ENCODE assay signal across 17 cellular contexts in genomic region chr6:152164957-152165356, GRCh38.
"Had no signal": no experiment of that assay in that cellular context is flagged by ENCODE, and none has a peak within 500 bp of the region (broad histone marks: within the 10 kb centered on the region; RNA-seq: fewer than 3 reads in every experiment).

No MANE protein-coding gene starts in this region.

- H3K27me3 ChIP-seq: esophagus muscularis mucosa, gastroesophageal sphincter, neutrophil, tibial artery, upper lobe of left lung, uterus had no signal

- H3K27me3 Mint-ChIP-seq: effector memory CD8-positive, alpha-beta T cell; naive thymus-derived CD8-positive, alpha-beta T cell; stimulated activated memory B cell treated with anti-CD40 and anti-IgM and Interleukin-4, amounts not matched to agents 10 μg/mL and 1 μg/mL and 100 μg/mL, for 72 hours; stimulated activated naive CD8-positive, alpha-beta T cell treated with anti-CD3 and anti-CD28 coated beads, Interleukin-15, Interleukin-2, amounts not matched to agents 100 ng/mL and 50 ng/mL, for 24 hours had no signal

- H3K9me3 ChIP-seq: esophagus muscularis mucosa, gastroesophageal sphincter, neutrophil, tibial artery, upper lobe of left lung, uterus had no signal

- H3K27ac Mint-ChIP-seq: stimulated activated memory B cell treated with anti-CD40 and anti-IgM and Interleukin-4, amounts not matched to agents 10 μg/mL and 1 μg/mL and 100 μg/mL, for 72 hours had no signal

- H3K27ac ChIP-seq: epithelial cell of prostate, esophagus muscularis mucosa, gastroesophageal sphincter, neutrophil, tibial artery, upper lobe of left lung, uterus had no signal

- H3K4me3 Mint-ChIP-seq: effector memory CD8-positive, alpha-beta T cell; naive thymus-derived CD8-positive, alpha-beta T cell; stimulated activated memory B cell treated with anti-CD40 and anti-IgM and Interleukin-4, amounts not matched to agents 10 μg/mL and 1 μg/mL and 100 μg/mL, for 72 hours; stimulated activated naive CD8-positive, alpha-beta T cell treated with anti-CD3 and anti-CD28 coated beads, Interleukin-15, Interleukin-2, amounts not matched to agents 100 ng/mL and 50 ng/mL, for 24 hours had no signal

- ATAC-seq: effector memory CD8-positive, alpha-beta T cell; gastroesophageal sphincter; left colon; naive thymus-derived CD8-positive, alpha-beta T cell; right cardiac atrium; stimulated activated memory B cell treated with anti-CD40 and anti-IgM and Interleukin-4, amounts not matched to agents 10 μg/mL and 1 μg/mL and 100 μg/mL, for 72 hours had no signal

- H3K36me3 ChIP-seq: uterus had no signal

- H3K9me3 Mint-ChIP-seq: effector memory CD8-positive, alpha-beta T cell; naive thymus-derived CD8-positive, alpha-beta T cell; stimulated activated memory B cell treated with anti-CD40 and anti-IgM and Interleukin-4, amounts not matched to agents 10 μg/mL and 1 μg/mL and 100 μg/mL, for 72 hours; stimulated activated naive CD8-positive, alpha-beta T cell treated with anti-CD3 and anti-CD28 coated beads, Interleukin-15, Interleukin-2, amounts not matched to agents 100 ng/mL and 50 ng/mL, for 24 hours had no signal

- H3K4me1 ChIP-seq: uterus had no signal

- DNase-seq: effector memory CD8-positive, alpha-beta T cell; glutamatergic neuron; hippocampal formation; left colon; naive thymus-derived CD8-positive, alpha-beta T cell; posterior cingulate gyrus; right cardiac atrium; stimulated activated CD4-positive, alpha-beta T cell treated with anti-CD3 and anti-CD28 coated beads, Interleukin-4, amount 100 ng/mL, for 1 hour; tibial artery; upper lobe of left lung; uterus had no signal

- H3K4me3 ChIP-seq: esophagus muscularis mucosa, gastroesophageal sphincter, tibial artery, upper lobe of left lung, uterus had no signal
